Comparison of ENCODE assay signal across 32 cellular contexts in genomic region chr5:143800715-143801114, GRCh38. TPM values are rescaled to one million over a fixed set of nuclear protein-coding genes. Genes with fewer than 3 reads are reported as not detected.
DNase-seq lines count a peak whose midpoint lies in the region; ATAC-seq and TF ChIP-seq lines count a peak whose summit lies in the region.
"Had no signal": no experiment of that assay in that cellular context is flagged by ENCODE, and none has a peak within 500 bp of the region (broad histone marks: within the 10 kb centered on the region; RNA-seq: fewer than 3 reads in every experiment).

No MANE protein-coding gene starts in this region.

- CTCF ChIA-PET in CD4-positive, alpha-beta T cell (lab: Charles Lee), result interaction anchor here (1.0 kb wide), 1 partner anchor 17 kb away, joined by 3 read pairs; no protein-coding TSS in a partner anchor

- H3K36me3 Mint-ChIP-seq in progenitor cell of endocrine pancreas (ENCODE audit: insufficient read depth), result no peaks in the 10 kb centered on the region
- H3K36me3 Mint-ChIP-seq in CD4-positive, alpha-beta T cell (ENCODE audit: low read depth), result no peaks in the 10 kb centered on the region
- H3K36me3 Mint-ChIP-seq: activated naive CD4-positive, alpha-beta T cell treated with anti-CD3 and anti-CD28 coated beads, Interleukin-2, amount 10 ng/mL, durations not matched to agents 7 days and 5 days; CD14-positive monocyte had no signal

- ATAC-seq in Right ventricle myocardium inferior (peak; percentile 50), right cardiac atrium (no peak), HG02759 (IDR thresholded peaks at IDR 0.05; ENCODE audit: unreplicated experiment) (peak; percentile 54)
- no peak for ATAC-seq in CD4-positive, alpha-beta T cell (ENCODE audit: poor library complexity)
- ATAC-seq: A549; effector memory CD8-positive, alpha-beta T cell had no signal

- peak overlapping the region; percentile 13 for H3K27ac Mint-ChIP-seq in progenitor cell of endocrine pancreas
- no peak overlapping the region for H3K27ac Mint-ChIP-seq in CD4-positive, alpha-beta T cell
- H3K27ac Mint-ChIP-seq: activated CD4-positive, alpha-beta memory T cell treated with anti-CD3 and anti-CD28 coated beads, Interleukin-2, amount 10 ng/mL, durations not matched to agents 7 days and 5 days; activated naive CD4-positive, alpha-beta T cell treated with anti-CD3 and anti-CD28 coated beads, Interleukin-2, amount 10 ng/mL, durations not matched to agents 7 days and 5 days; CD14-positive monocyte; effector memory CD8-positive, alpha-beta T cell had no signal

- intact Hi-C loops in Right ventricle myocardium inferior (cut with DNase I), result no loop called here
- intact Hi-C loops in right cardiac atrium (cut with DNase I), result no loop called here
- intact Hi-C loops in CD4-positive, alpha-beta T cell (cut with DNase I, micrococcal nuclease), result no loop called here

- H3K27ac ChIP-seq in right cardiac atrium (ENCODE audit: low read length) (no peak overlapping the region), OCI-LY1 (ENCODE audit: low read depth, low read length, poor library complexity, severe bottlenecking) (peak overlapping the region; percentile 40)
- no peak overlapping the region for H3K27ac ChIP-seq in CD4-positive, alpha-beta T cell (ENCODE audit: low read depth, low read length)
- H3K27ac ChIP-seq: A549, esophagus squamous epithelium, neutrophil, SJCRH30, WERI-Rb-1 had no signal

- H3K4me1 Mint-ChIP-seq in progenitor cell of endocrine pancreas (ENCODE audit: low read depth), result no peaks in the 10 kb centered on the region
- H3K4me1 Mint-ChIP-seq in CD4-positive, alpha-beta T cell (ENCODE audit: low read depth), result no peaks in the 10 kb centered on the region
- H3K4me1 Mint-ChIP-seq: activated naive CD4-positive, alpha-beta T cell treated with anti-CD3 and anti-CD28 coated beads, Interleukin-2, amount 10 ng/mL, durations not matched to agents 7 days and 5 days had no signal

- no peak overlapping the region for H3K4me3 Mint-ChIP-seq in progenitor cell of endocrine pancreas (ENCODE audit: low read depth)
- H3K4me3 Mint-ChIP-seq in CD4-positive, alpha-beta T cell, result no peak overlapping the region
- H3K4me3 Mint-ChIP-seq: activated CD4-positive, alpha-beta memory T cell treated with anti-CD3 and anti-CD28 coated beads, Interleukin-2, amount 10 ng/mL, durations not matched to agents 7 days and 5 days; activated naive CD4-positive, alpha-beta T cell treated with anti-CD3 and anti-CD28 coated beads, Interleukin-2, amount 10 ng/mL, durations not matched to agents 7 days and 5 days; CD14-positive monocyte; effector memory CD8-positive, alpha-beta T cell had no signal

- peaks cover 2% of the 10 kb centered on the region for H3K4me1 ChIP-seq in right cardiac atrium (ENCODE audit: control insufficient read depth, insufficient read depth, low read length)
- peaks cover 45% of the 10 kb centered on the region for H3K4me1 ChIP-seq in OCI-LY1 (ENCODE audit: insufficient read depth, low read length, severe bottlenecking)
- H3K4me1 ChIP-seq: A549, esophagus squamous epithelium, SJCRH30 had no signal

- no peaks in the 10 kb centered on the region for H3K9me3 Mint-ChIP-seq in progenitor cell of endocrine pancreas (ENCODE audit: low read depth)
- H3K9me3 Mint-ChIP-seq in CD4-positive, alpha-beta T cell, result no peaks in the 10 kb centered on the region
- H3K9me3 Mint-ChIP-seq: activated CD4-positive, alpha-beta memory T cell treated with anti-CD3 and anti-CD28 coated beads, Interleukin-2, amount 10 ng/mL, durations not matched to agents 7 days and 5 days; activated naive CD4-positive, alpha-beta T cell treated with anti-CD3 and anti-CD28 coated beads, Interleukin-2, amount 10 ng/mL, durations not matched to agents 7 days and 5 days; effector memory CD8-positive, alpha-beta T cell had no signal

- H3K27me3 Mint-ChIP-seq in progenitor cell of endocrine pancreas, result peaks cover 11% of the 10 kb centered on the region
- H3K27me3 Mint-ChIP-seq in CD4-positive, alpha-beta T cell, result peaks cover 8% of the 10 kb centered on the region

- H3K4me3 ChIP-seq in right cardiac atrium (ENCODE audit: low read length) (no peak overlapping the region), OCI-LY1 (ENCODE audit: low read depth, low read length, poor library complexity, severe bottlenecking) (no peak overlapping the region)
- H3K4me3 ChIP-seq: A549, esophagus squamous epithelium, SJCRH30 had no signal

- H4K20me1 ChIP-seq in OCI-LY1 (ENCODE audit: insufficient read depth, low read length), result no peaks in the 10 kb centered on the region

- no peaks in the 10 kb centered on the region for H3K79me2 ChIP-seq in OCI-LY1 (ENCODE audit: insufficient read depth, low read length)

- no peaks in the 10 kb centered on the region for H3K9me2 ChIP-seq in OCI-LY1 (ENCODE audit: low read depth, low read length)

- H3F3A ChIP-seq in OCI-LY1 (ENCODE audit: insufficient read depth, low read length), result no peaks in the 10 kb centered on the region

- DNase-seq in Right ventricle myocardium inferior (ENCODE audit: missing footprints) (no peak), right cardiac atrium (no peak), progenitor cell of endocrine pancreas (ENCODE audit: low spot score, unreplicated experiment) (no peak), SW 1271 (lab: John Stamatoyannopoulos, UW) (no peak)
- no peak for DNase-seq in CD4-positive, alpha-beta T cell
- no peak for DNase-seq in stimulated activated CD4-positive, alpha-beta T cell treated with anti-CD3 and anti-CD28 coated beads, Interleukin-4, amount 100 ng/mL, for 1 hour
- DNase-seq: activated CD4-positive, alpha-beta memory T cell treated with anti-CD3 and anti-CD28 coated beads, Interleukin-2, amount 10 ng/mL, durations not matched to agents 7 days and 5 days; activated naive CD4-positive, alpha-beta T cell treated with anti-CD3 and anti-CD28 coated beads, Interleukin-2, amount 10 ng/mL, durations not matched to agents 7 days and 5 days; activated T-cell treated with anti-CD3 and anti-CD28 coated beads, Interleukin-2, amount 50 U/mL, for 1 hour; aorta; DMS79; effector memory CD8-positive, alpha-beta T cell; esophagus squamous epithelium; H7; head of caudate nucleus; MV-4-11; NCI-H187 treated with DMSO at 0.1 percent for 48 hours; OCI-M1; SJCRH30; T-helper 2 cell; WERI-Rb-1 had no signal

- no peak for TF ChIP-seq CTCF in OCI-LY1 (IDR thresholded peaks at IDR 0.05; ENCODE audit: low read length)
- no peak for TF ChIP-seq CTCF in progenitor cell of endocrine pancreas (IDR thresholded peaks at IDR 0.05; ENCODE audit: unreplicated experiment)
- TF ChIP-seq CTCF in CD4-positive, alpha-beta T cell (IDR thresholded peaks at IDR 0.05), result no peak

- H3K27me3 ChIP-seq in right cardiac atrium (ENCODE audit: control insufficient read depth, insufficient read depth) (no peaks in the 10 kb centered on the region), OCI-LY1 (ENCODE audit: insufficient read depth, low read length) (no peaks in the 10 kb centered on the region)
- H3K27me3 ChIP-seq in CD4-positive, alpha-beta T cell (ENCODE audit: control insufficient read depth, insufficient read depth, low read length), result no peaks in the 10 kb centered on the region
- H3K27me3 ChIP-seq: esophagus squamous epithelium, neutrophil, SJCRH30 had no signal

- peak overlapping the region; percentile 12 for H2AFZ ChIP-seq in OCI-LY1 (ENCODE audit: low read length)

- no peak overlapping the region for H3K9ac ChIP-seq in OCI-LY1 (ENCODE audit: low read length)

- peak overlapping the region; percentile 18 for H3K4me2 ChIP-seq in OCI-LY1 (ENCODE audit: low read length)
- H3K4me2 ChIP-seq: A549 had no signal

- POLR2A ChIA-PET in CD4-positive, alpha-beta T cell (lab: Charles Lee), result no interaction called here

- WGBS in right cardiac atrium, result 58% methylated on average over 2 of the region's 2 CpGs

- no peaks in the 10 kb centered on the region for H3K9me3 ChIP-seq in right cardiac atrium (ENCODE audit: control insufficient read depth, low read length)
- H3K9me3 ChIP-seq in OCI-LY1 (ENCODE audit: low read length), result no peaks in the 10 kb centered on the region
- H3K9me3 ChIP-seq in CD4-positive, alpha-beta T cell (ENCODE audit: control insufficient read depth, low read length), result no peaks in the 10 kb centered on the region
- H3K9me3 ChIP-seq: A549, esophagus squamous epithelium, neutrophil, SJCRH30 had no signal

- H3K36me3 ChIP-seq in OCI-LY1 (ENCODE audit: insufficient read depth, low read length), result no peaks in the 10 kb centered on the region
- H3K36me3 ChIP-seq: esophagus squamous epithelium, neutrophil, SJCRH30, WERI-Rb-1 had no signal

RNA-seq across cellular contexts. Expression of gene HMHB1, which starts 11.2 kb away (rescaled TPM):
- total RNA-seq in Right ventricle myocardium inferior (not detected), right cardiac atrium (not detected), progenitor cell of endocrine pancreas (not detected in 2 replicates)
- polyA plus RNA-seq in right cardiac atrium, result not detected
- not detected for total RNA-seq in CD4-positive, alpha-beta T cell
- total RNA-seq: aorta, chondrocyte, esophagus squamous epithelium, H7, liver, mucosa of gallbladder, NCI-H460, renal cortical epithelial cell, SJCRH30, temporal lobe had no signal
- polyA plus RNA-seq: A549, aorta, CD14-positive monocyte, liver had no signal

Comparison
In these comparisons a context has a peak if more than half of its experiments do, and no peak if none do; other contexts are left out.
1. ATAC-seq: peak in Right ventricle myocardium inferior (single experiment) and HG02759 (single experiment); none in right cardiac atrium (0 of 2) and CD4-positive, alpha-beta T cell (single experiment).